Comparison of ENCODE assay signal across 7 cellular contexts in genomic region chr4:54233697-54234496, GRCh38. TPM values are rescaled to one million over a fixed set of nuclear protein-coding genes. Genes with fewer than 3 reads are reported as not detected.
DNase-seq lines count a peak whose midpoint lies in the region; ATAC-seq and TF ChIP-seq lines count a peak whose summit lies in the region.

No MANE protein-coding gene starts in this region.

- H3K9me3 Mint-ChIP-seq in chondrocyte (ENCODE audit: low read depth), result no peaks in the 10 kb centered on the region

- peaks cover 49% of the 10 kb centered on the region for H3K4me1 Mint-ChIP-seq in chondrocyte (ENCODE audit: low read depth)

- no peaks in the 10 kb centered on the region for H3K36me3 Mint-ChIP-seq in chondrocyte (ENCODE audit: low read depth)

- ATAC-seq in HG02938 (IDR thresholded peaks at IDR 0.05; ENCODE audit: unreplicated experiment), result peak; percentile 39
- peak; percentile 43 to 47 for ATAC-seq in activated CD4-positive, CD25-positive, alpha-beta regulatory T cell treated with anti-CD3 and anti-CD28 coated beads, Interleukin-2, amount 50 U/mL, for 24 hours

- peak overlapping the region; percentile 91 for H3K4me3 Mint-ChIP-seq in chondrocyte (ENCODE audit: unreplicated experiment)

- in situ Hi-C loops in GM13976 (cut with MboI; ENCODE audit: low sequenced_read_pairs, unreplicated experiment), result no loop called here

- peak overlapping the region; percentile 89 for H3K27ac Mint-ChIP-seq in chondrocyte (ENCODE audit: unreplicated experiment)

- H3K27me3 Mint-ChIP-seq in chondrocyte (ENCODE audit: low read depth), result no peaks in the 10 kb centered on the region

- TF ChIP-seq CTCF in GM13976 (IDR thresholded peaks at IDR 0.05; ENCODE audit: borderline replicate concordance, control extremely low read depth, extremely low read depth, insufficient read depth, missing control alignments), result peak; percentile 89
- TF ChIP-seq CTCF in chondrocyte (IDR thresholded peaks at IDR 0.05), result peak; percentile 93

- DNase-seq in GM13976 (ENCODE audit: low spot score), result peak; percentile 79
- DNase-seq in NCI-H2171 (lab: John Stamatoyannopoulos, UW), result peak; percentile 47
- no peak for DNase-seq in chondrocyte (ENCODE audit: low spot score)
- DNase-seq in kidney glomerular epithelial cell (lab: John Stamatoyannopoulos, UW), result peak; percentile 69
- peak; percentile 36 to 45 for DNase-seq in stimulated activated CD4-positive, alpha-beta T cell treated with anti-CD3 and anti-CD28 coated beads, Interleukin-1b, Interleukin-23, amount 100 ng/mL, for 1 hour (ENCODE audit: low read depth in 2 of 2)

RNA-seq across cellular contexts. Expression of gene PDGFRA, which starts 4.8 kb away (rescaled TPM):
- 62.7 to 112 TPM (median 69.6 TPM) in 3 replicates for total RNA-seq in chondrocyte
